In genomic region chr4:5943561-5943960, GRCh38 we compare ENCODE assay signal across 27 cellular contexts. TPM values are rescaled to one million over a fixed set of nuclear protein-coding genes. Genes with fewer than 3 reads are reported as not detected.
"Had no signal": no experiment of that assay in that cellular context is flagged by ENCODE, and none has a peak within 500 bp of the region (broad histone marks: within the 10 kb centered on the region; RNA-seq: fewer than 3 reads in every experiment).

No MANE protein-coding gene starts in this region.

- H3K27me3 ChIP-seq: right atrium auricular region, thyroid gland had no signal

- H3K27ac Mint-ChIP-seq: naive thymus-derived CD8-positive, alpha-beta T cell; nephron progenitor cell; type B pancreatic cell had no signal

- ATAC-seq: left cardiac atrium; left lung; naive thymus-derived CD8-positive, alpha-beta T cell had no signal

- H3K4me3 ChIP-seq: coronary artery, esophagus squamous epithelium, heart right ventricle, left lung, prostate gland, right atrium auricular region, stomach, thyroid gland had no signal

- H3K9me3 ChIP-seq: prostate gland, right atrium auricular region, thyroid gland had no signal

- H3K27ac ChIP-seq: coronary artery, esophagus squamous epithelium, heart right ventricle, left lung, prostate gland, right atrium auricular region, stomach, thyroid gland had no signal

- H3K4me1 ChIP-seq: esophagus squamous epithelium, left lung, prostate gland, right atrium auricular region, stomach had no signal

- H3K36me3 ChIP-seq: esophagus squamous epithelium, heart right ventricle, left lung, prostate gland, right atrium auricular region, stomach, thyroid gland had no signal

- H3K4me3 Mint-ChIP-seq: naive thymus-derived CD8-positive, alpha-beta T cell; nephron progenitor cell; type B pancreatic cell had no signal

- DNase-seq: dermis blood vessel endothelial cell; effector memory CD4-positive, alpha-beta T cell; erythroblast; esophagus squamous epithelium; foreskin melanocyte; glutamatergic neuron; heart right ventricle; hippocampal formation; left cardiac atrium; left lung; naive thymus-derived CD8-positive, alpha-beta T cell; nephron progenitor cell; nucleus accumbens; small intestine; stimulated activated CD4-positive, alpha-beta T cell treated with anti-CD3 and anti-CD28 coated beads, Interleukin-15, amount 100 ng/mL, for 24 hours; stimulated activated CD4-positive, alpha-beta T cell treated with anti-CD3 and anti-CD28 coated beads, Interleukin-2, amount 100 ng/mL, for 48 hours; stimulated activated CD8-positive, alpha-beta memory T cell treated with anti-CD3 and anti-CD28 coated beads, Interleukin-4, amount 100 ng/mL, for 48 hours; stimulated activated naive CD4-positive, alpha-beta T cell treated with Interleukin-2 at 50 U/mL for 16 hours; stomach; thyroid gland had no signal

- FAIRE-seq: endometrium, islet of Langerhans, small intestine had no signal

RNA-seq across cellular contexts. Expression of gene CRMP1, which starts 50.7 kb away (rescaled TPM):
- total RNA-seq: naive thymus-derived CD8-positive, alpha-beta T cell; subcutaneous adipose tissue had no signal
- polyA plus RNA-seq: naive thymus-derived CD8-positive, alpha-beta T cell had no signal
